Comparison of ENCODE assay signal across 10 cellular contexts in genomic region chr10:74871595-74872382, GRCh38. TPM values are rescaled to one million over a fixed set of nuclear protein-coding genes. Genes with fewer than 3 reads are reported as not detected.
DNase-seq lines count a peak whose midpoint lies in the region; ATAC-seq, FAIRE-seq and TF ChIP-seq lines count a peak whose summit lies in the region.
"Had no signal": no experiment of that assay in that cellular context is flagged by ENCODE, and none has a peak within 500 bp of the region (broad histone marks: within the 10 kb centered on the region; RNA-seq: fewer than 3 reads in every experiment).

No MANE protein-coding gene starts in this region.

- H3K36me3 ChIP-seq in RWPE2 (ENCODE audit: low read depth), result no peaks in the 10 kb centered on the region
- H3K36me3 ChIP-seq in small intestine (ENCODE audit: control insufficient read depth in 2 of 2, insufficient read depth in 2 of 2, low read length in 2 of 2), result peaks cover 0 to 4% of the 10 kb centered on the region in 2 donors
- H3K36me3 ChIP-seq in MM.1S (replicated peaks; ENCODE audit: insufficient read depth, low read length), result no peaks in the 10 kb centered on the region

- in situ Hi-C loops in G401 (cut with HindIII; ENCODE audit: low sequenced_read_pairs), result no loop called here

- no peaks in the 10 kb centered on the region for H3K36me3 Mint-ChIP-seq in activated CD4-positive, alpha-beta T cell treated with anti-CD3 and anti-CD28 coated beads, Interleukin-2, amount 10 ng/mL, durations not matched to agents 24 days and 14 days (ENCODE audit: low read depth)
- H3K36me3 Mint-ChIP-seq: type B pancreatic cell had no signal

- H3K27me3 ChIP-seq in RWPE2 (ENCODE audit: insufficient read depth, poor library complexity, severe bottlenecking) (no peaks in the 10 kb centered on the region), small intestine (ENCODE audit: control insufficient read depth in 2 of 2, insufficient read depth in 2 of 2, low read length in 2 of 2) (no peaks in the 10 kb centered on the region), MM.1S (replicated peaks; ENCODE audit: insufficient read depth, low read length) (no peaks in the 10 kb centered on the region)

- no peak overlapping the region for H3K9ac ChIP-seq in MM.1S (ENCODE audit: low read length)
- H3K9ac ChIP-seq: parathyroid adenoma had no signal

- peak; percentile 70 for DNase-seq in activated CD4-positive, alpha-beta T cell treated with anti-CD3 and anti-CD28 coated beads, Interleukin-2, amount 10 ng/mL, durations not matched to agents 24 days and 14 days
- DNase-seq in activated CD4-positive, alpha-beta T cell treated with anti-CD3 and anti-CD28 coated beads for 4 hours, result no peak
- DNase-seq in RWPE2 (ENCODE audit: low spot score) (no peak), small intestine (peak; percentile 25), MM.1S (no peak), dermis blood vessel endothelial cell (no peak), G401 (ENCODE audit: low spot score) (no peak)

- H3K27me3 Mint-ChIP-seq in activated CD4-positive, alpha-beta T cell treated with anti-CD3 and anti-CD28 coated beads, Interleukin-2, amount 10 ng/mL, durations not matched to agents 24 days and 14 days, result no peaks in the 10 kb centered on the region
- H3K27me3 Mint-ChIP-seq: type B pancreatic cell had no signal

- no peaks in the 10 kb centered on the region for H4K20me1 ChIP-seq in MM.1S (ENCODE audit: insufficient read depth, low read length)

- H3K27ac Mint-ChIP-seq in activated CD4-positive, alpha-beta T cell treated with anti-CD3 and anti-CD28 coated beads, Interleukin-2, amount 10 ng/mL, durations not matched to agents 24 days and 14 days, result peak overlapping the region; percentile 82
- H3K27ac Mint-ChIP-seq: type B pancreatic cell had no signal

- no peak for FAIRE-seq in small intestine (lab: Jason Lieb, UNC)

- no peak overlapping the region for H3K4me3 ChIP-seq in RWPE2 (ENCODE audit: severe bottlenecking)
- H3K4me3 ChIP-seq in small intestine (ENCODE audit: low read depth in 1 of 2, low read length in 2 of 2), result no peak overlapping the region
- no peak overlapping the region for H3K4me3 ChIP-seq in MM.1S (ENCODE audit: low read length)

- ATAC-seq in HG02763 (IDR thresholded peaks at IDR 0.05; ENCODE audit: unreplicated experiment) (peak; percentile 79), RWPE2 (ENCODE audit: low read depth) (peak; percentile 74)

- no peaks in the 10 kb centered on the region for H3K9me3 ChIP-seq in RWPE2 (ENCODE audit: severe bottlenecking)
- no peaks in the 10 kb centered on the region for H3K9me3 ChIP-seq in small intestine (ENCODE audit: control insufficient read depth, low read depth)
- no peaks in the 10 kb centered on the region for H3K9me3 ChIP-seq in MM.1S (replicated peaks; ENCODE audit: insufficient read depth, low read length)

- TF ChIP-seq CTCF in RWPE2 (IDR thresholded peaks at IDR 0.05; ENCODE audit: poor library complexity, severe bottlenecking), result no peak
- TF ChIP-seq CTCF in MM.1S (IDR thresholded peaks at IDR 0.05; ENCODE audit: low read length), result no peak

- intact Hi-C loops in activated CD4-positive, alpha-beta T cell treated with anti-CD3 and anti-CD28 coated beads, Interleukin-2, amount 10 ng/mL, durations not matched to agents 24 days and 14 days (cut with micrococcal nuclease), result loop anchor here (1.0 kb wide), 1 partner anchor 17 kb away; no protein-coding TSS in a partner anchor

- no peaks in the 10 kb centered on the region for H3F3A ChIP-seq in MM.1S (ENCODE audit: insufficient read depth, low read length)

- no peak overlapping the region for H3K27ac ChIP-seq in RWPE2 (ENCODE audit: poor library complexity, severe bottlenecking)
- H3K27ac ChIP-seq in small intestine (ENCODE audit: low read depth in 1 of 2, low read length in 1 of 2), result no peak overlapping the region
- H3K27ac ChIP-seq in MM.1S (ENCODE audit: low read length), result no peak overlapping the region
- H3K27ac ChIP-seq: parathyroid adenoma had no signal

- no peak overlapping the region for H3K4me2 ChIP-seq in MM.1S (ENCODE audit: low read depth, low read length)

- no peaks in the 10 kb centered on the region for H3K4me1 ChIP-seq in RWPE2 (ENCODE audit: insufficient read depth, poor library complexity, severe bottlenecking)
- H3K4me1 ChIP-seq in small intestine (ENCODE audit: control insufficient read depth in 2 of 2, insufficient read depth in 1 of 2, low read depth in 1 of 2, low read length in 1 of 2), result peaks cover 0 to 2% of the 10 kb centered on the region in 2 donors
- H3K4me1 ChIP-seq in MM.1S (ENCODE audit: low read length), result no peaks in the 10 kb centered on the region
- H3K4me1 ChIP-seq: parathyroid adenoma had no signal

- H2AFZ ChIP-seq in MM.1S (ENCODE audit: low read length), result no peak overlapping the region
- H2AFZ ChIP-seq: parathyroid adenoma had no signal

- H3K4me1 Mint-ChIP-seq in activated CD4-positive, alpha-beta T cell treated with anti-CD3 and anti-CD28 coated beads, Interleukin-2, amount 10 ng/mL, durations not matched to agents 24 days and 14 days, result peaks cover 30% of the 10 kb centered on the region

- no peaks in the 10 kb centered on the region for H3K9me3 Mint-ChIP-seq in activated CD4-positive, alpha-beta T cell treated with anti-CD3 and anti-CD28 coated beads, Interleukin-2, amount 10 ng/mL, durations not matched to agents 24 days and 14 days
- H3K9me3 Mint-ChIP-seq: type B pancreatic cell had no signal

- peak overlapping the region; percentile 72 for H3K4me3 Mint-ChIP-seq in activated CD4-positive, alpha-beta T cell treated with anti-CD3 and anti-CD28 coated beads, Interleukin-2, amount 10 ng/mL, durations not matched to agents 24 days and 14 days
- H3K4me3 Mint-ChIP-seq: type B pancreatic cell had no signal

- peaks cover 42% of the 10 kb centered on the region for H3K79me2 ChIP-seq in MM.1S (ENCODE audit: low read length)

- H3K9me2 ChIP-seq in MM.1S (replicated peaks; ENCODE audit: insufficient read depth, low read length), result no peaks in the 10 kb centered on the region

- 70 to 75% (median 73%) methylated on average over 5 of the region's 5 CpGs for WGBS in small intestine, 3 donors

RNA-seq across cellular contexts. Expression of gene KAT6B, which starts 45.4 kb away (rescaled TPM):
- 21.2 and 21.7 TPM in 2 replicates for total RNA-seq in activated CD4-positive, alpha-beta T cell treated with anti-CD3 and anti-CD28 coated beads, Interleukin-2, amount 10 ng/mL, durations not matched to agents 24 days and 14 days
- polyA plus RNA-seq in small intestine, result 1 to 10 TPM; 4.6 to 6.4 (median 5.4) TPM
- total RNA-seq in dermis blood vessel endothelial cell, result 24.9 and 26.5 TPM in 2 replicates
- total RNA-seq in G401 (2014; rRNA removed; shearing (Covaris generic)), result 16.1 and 24.2 TPM in 2 replicates

Comparison
In these comparisons a context has a peak if more than half of its experiments do, and no peak if none do; other contexts are left out.
1. DNase-seq: peak in activated CD4-positive, alpha-beta T cell treated with anti-CD3 and anti-CD28 coated beads, Interleukin-2, amount 10 ng/mL, durations not matched to agents 24 days and 14 days (single experiment) and small intestine (single experiment); none in activated CD4-positive, alpha-beta T cell treated with anti-CD3 and anti-CD28 coated beads for 4 hours (0 of 2), RWPE2 (single experiment), MM.1S (single experiment), dermis blood vessel endothelial cell (single experiment) and G401 (single experiment).